In genomic region chr18:23099621-23100020, GRCh38 we compare ENCODE assay signal across 19 cellular contexts. TPM values are rescaled to one million over a fixed set of nuclear protein-coding genes. Genes with fewer than 3 reads are reported as not detected.
DNase-seq lines count a peak whose midpoint lies in the region; TF ChIP-seq lines count a peak whose summit lies in the region.
"Had no signal": no experiment of that assay in that cellular context is flagged by ENCODE, and none has a peak within 500 bp of the region (broad histone marks: within the 10 kb centered on the region; RNA-seq: fewer than 3 reads in every experiment).

No MANE protein-coding gene starts in this region.

- DNase-seq in HPDE6-E6E7 (ENCODE audit: extremely low spot score) = peak; percentile 28
- peak; percentile 34 for DNase-seq in astrocyte of the spinal cord (ENCODE audit: low read depth, low spot score)
- DNase-seq in kidney tubule cell (ENCODE audit: low spot score) = peak; percentile 83
- DNase-seq in stomach = peak; percentile 87
- no peak for DNase-seq in NCI-H1105 (lab: John Stamatoyannopoulos, UW)
- no peak for DNase-seq in effector CD4-positive, alpha-beta T cell
- DNase-seq in D341Med (ENCODE audit: low spot score) = no peak
- no peak for DNase-seq in tibial artery
- DNase-seq: activated gamma-delta T cell treated with Interleukin-2 at 50 U/mL for 16 hours; glutamatergic neuron; NCI-H1092; NCI-H2171 treated with DMSO at 0.1 percent for 48 hours; nucleus accumbens; SJCRH30; stimulated activated CD4-positive, alpha-beta T cell treated with anti-CD3 and anti-CD28 coated beads, Interleukin-4, amount 100 ng/mL, for 4 hours; T-helper 9 cell; thyroid gland had no signal

- in situ Hi-C loops in astrocyte of the spinal cord (cut with HindIII; ENCODE audit: low sequenced_read_pairs) = no loop called here

- H3K4me3 ChIP-seq in astrocyte of the spinal cord (ENCODE audit: low read depth, low read length) (no peak overlapping the region), stomach (no peak overlapping the region), tibial artery (no peak overlapping the region)
- H3K4me3 ChIP-seq: BLaER1, esophagus muscularis mucosa, SJCRH30, thyroid gland had no signal

- no peaks in the 10 kb centered on the region for H3K9me3 ChIP-seq in stomach
- no peaks in the 10 kb centered on the region for H3K9me3 ChIP-seq in tibial artery
- H3K9me3 ChIP-seq: BLaER1, esophagus muscularis mucosa, SJCRH30, thyroid gland had no signal

- H3K27me3 ChIP-seq in stomach (no peaks in the 10 kb centered on the region), tibial artery (peaks cover 0 to 17% of the 10 kb centered on the region in 2 donors)
- H3K27me3 ChIP-seq: BLaER1, SJCRH30, thyroid gland had no signal

- H3K36me3 ChIP-seq in stomach = no peaks in the 10 kb centered on the region
- H3K36me3 ChIP-seq in tibial artery = no peaks in the 10 kb centered on the region
- H3K36me3 ChIP-seq: BLaER1, esophagus muscularis mucosa, SJCRH30, thyroid gland had no signal

- H3K27ac ChIP-seq in stomach (peak overlapping the region; percentile 66 to 82 (median 72)), tibial artery (no peak overlapping the region)
- H3K27ac ChIP-seq: BLaER1, esophagus muscularis mucosa, SJCRH30, thyroid gland had no signal

- TF ChIP-seq EP300 in stomach (IDR thresholded peaks at IDR 0.05) = no peak

- H3K4me1 ChIP-seq in stomach = peaks cover 4 to 25% (median 14%) of the 10 kb centered on the region in 4 donors
- H3K4me1 ChIP-seq in tibial artery = no peaks in the 10 kb centered on the region
- H3K4me1 ChIP-seq: BLaER1, SJCRH30 had no signal

- whole genome bisulfite sequencing in stomach, 5 donors = 28 to 60% (median 54%) methylated on average over 5 of the region's 5 CpGs

- intact Hi-C loops in stomach (cut with DNase I; ENCODE audit: low total_unique reads) (no loop called here), tibial artery (cut with DNase I; ENCODE audit: low total_unique reads) (no loop called here)

- no peak for TF ChIP-seq CTCF in astrocyte of the spinal cord (IDR thresholded peaks at IDR 0.05; ENCODE audit: low read depth, low read length)
- TF ChIP-seq CTCF in stomach (IDR thresholded peaks at IDR 0.05) = no peak
- TF ChIP-seq CTCF in tibial artery (IDR thresholded peaks at IDR 0.05) = no peak

- no peak for TF ChIP-seq POLR2A in stomach (IDR thresholded peaks at IDR 0.05)

RNA-seq across cellular contexts. Expression of gene CABLES1, which starts 35.7 kb away (rescaled TPM):
- total RNA-seq in stomach = 10 to 100 TPM; 16.7 to 36.8 (median 22.2) TPM
- 10 to 100 TPM in 1 of 3 donors, 1 to 10 TPM in 2; 5.6 to 11.6 (median 7.4) TPM for polyA plus RNA-seq in stomach

Comparison
In these comparisons a context has a peak if more than half of its experiments do, and no peak if none do; other contexts are left out.
1. DNase-seq: peak in HPDE6-E6E7 (single experiment), astrocyte of the spinal cord (single experiment), kidney tubule cell (single experiment) and stomach (single experiment); none in NCI-H1105 (single experiment), effector CD4-positive, alpha-beta T cell (single experiment), D341Med (single experiment) and tibial artery (0 of 2).
2. H3K27ac ChIP-seq: peak in stomach (5 of 5); none in tibial artery (0 of 2).